In the genomic region with DNA sequence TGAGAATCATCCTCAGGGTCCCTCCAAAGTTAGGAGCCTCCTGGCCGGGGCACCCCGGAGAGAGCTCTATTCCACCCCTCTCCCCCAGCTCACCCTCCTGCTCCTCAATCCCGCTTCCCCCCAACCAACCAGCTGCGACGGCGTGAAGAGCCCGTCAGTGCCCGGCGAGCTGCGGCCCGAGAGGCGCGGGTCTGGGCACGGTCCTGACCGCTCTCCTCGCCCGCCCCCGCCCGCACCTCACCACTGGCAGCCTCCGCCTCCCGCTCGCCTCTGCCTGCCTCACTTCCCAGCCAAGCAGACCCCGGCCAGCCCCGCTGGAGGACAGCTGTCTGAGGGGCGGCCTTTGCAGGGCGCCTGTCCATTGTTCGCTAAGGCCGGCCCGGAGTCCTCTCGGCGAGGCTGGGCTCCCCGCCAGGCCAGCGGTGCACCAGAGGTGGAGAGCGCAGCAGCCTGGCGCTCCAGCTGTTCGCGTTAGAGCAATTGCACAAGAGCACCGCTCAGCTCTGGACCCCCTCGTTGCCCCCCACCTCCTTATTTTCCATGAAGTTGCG, we compare ENCODE assay signal across 1 cellular context.
TF ChIP-seq lines count a peak whose summit lies in the region.

No MANE protein-coding gene starts in this region.

TF ChIP-seq in HepG2, 621 proteins besides CTCF, POLR2A, EP300 and RAD21 (continued from another document and continues in another):
- TF ChIP-seq, protein P1, sequence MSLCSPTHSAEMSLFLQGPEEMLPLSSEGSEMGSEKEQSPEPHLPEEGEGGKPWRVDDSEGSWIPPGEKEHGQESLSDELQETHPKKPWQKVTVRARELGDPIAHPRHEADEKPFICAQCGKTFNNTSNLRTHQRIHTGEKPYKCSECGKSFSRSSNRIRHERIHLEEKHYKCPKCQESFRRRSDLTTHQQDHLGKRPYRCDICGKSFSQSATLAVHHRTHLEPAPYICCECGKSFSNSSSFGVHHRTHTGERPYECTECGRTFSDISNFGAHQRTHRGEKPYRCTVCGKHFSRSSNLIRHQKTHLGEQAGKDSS (CRISPR knock-in tag; IDR thresholded peaks at IDR 0.05; ENCODE audit: borderline replicate concordance, low read depth) = no peak
- TF ChIP-seq JDP2 (CRISPR knock-in tag; IDR thresholded peaks at IDR 0.05; ENCODE audit: borderline replicate concordance) = no peak
- no peak for TF ChIP-seq SMARCE1 (IDR thresholded peaks at IDR 0.05; ENCODE audit: borderline replicate concordance)
- TF ChIP-seq, protein P2, sequence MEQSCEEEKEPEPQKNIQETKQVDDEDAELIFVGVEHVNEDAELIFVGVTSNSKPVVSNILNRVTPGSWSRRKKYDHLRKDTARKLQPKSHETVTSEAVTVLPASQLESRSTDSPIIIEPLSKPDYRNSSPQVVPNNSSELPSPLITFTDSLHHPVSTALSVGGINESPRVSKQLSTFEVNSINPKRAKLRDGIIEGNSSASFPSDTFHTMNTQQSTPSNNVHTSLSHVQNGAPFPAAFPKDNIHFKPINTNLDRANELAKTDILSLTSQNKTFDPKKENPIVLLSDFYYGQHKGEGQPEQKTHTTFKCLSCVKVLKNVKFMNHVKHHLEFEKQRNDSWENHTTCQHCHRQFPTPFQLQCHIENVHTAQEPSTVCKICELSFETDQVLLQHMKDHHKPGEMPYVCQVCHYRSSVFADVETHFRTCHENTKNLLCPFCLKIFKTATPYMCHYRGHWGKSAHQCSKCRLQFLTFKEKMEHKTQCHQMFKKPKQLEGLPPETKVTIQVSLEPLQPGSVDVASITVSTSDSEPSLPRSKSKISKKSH (CRISPR knock-in tag; IDR thresholded peaks at IDR 0.05; ENCODE audit: borderline replicate concordance) = no peak
- TF ChIP-seq ZNF788 (CRISPR knock-in tag; IDR thresholded peaks at IDR 0.05; ENCODE audit: borderline replicate concordance) = 0 out of 2 replicates have a peak, but pooled peaks have one; percentile 25
- peak; percentile 82 for TF ChIP-seq HNRNPK (IDR thresholded peaks at IDR 0.05; ENCODE audit: low read depth, low read length, poor library complexity, severe bottlenecking)
- TF ChIP-seq ZNF761 (CRISPR knock-in tag; conservative IDR thresholded peaks at IDR 0.05) = no peak
- TF ChIP-seq MYNN (CRISPR knock-in tag; IDR thresholded peaks at IDR 0.05; ENCODE audit: low read depth) = no peak
- no peak for TF ChIP-seq SOX13 (IDR thresholded peaks at IDR 0.05)
- 0 out of 4 replicates have a peak, but pooled peaks of 1 of the 2 experiments have one; percentile 14 for TF ChIP-seq SOX13 (CRISPR knock-in tag; conservative IDR thresholded peaks at IDR 0.05 in 1 of 2, IDR thresholded peaks at IDR 0.05 in 1 of 2)
- TF ChIP-seq, protein P3, sequence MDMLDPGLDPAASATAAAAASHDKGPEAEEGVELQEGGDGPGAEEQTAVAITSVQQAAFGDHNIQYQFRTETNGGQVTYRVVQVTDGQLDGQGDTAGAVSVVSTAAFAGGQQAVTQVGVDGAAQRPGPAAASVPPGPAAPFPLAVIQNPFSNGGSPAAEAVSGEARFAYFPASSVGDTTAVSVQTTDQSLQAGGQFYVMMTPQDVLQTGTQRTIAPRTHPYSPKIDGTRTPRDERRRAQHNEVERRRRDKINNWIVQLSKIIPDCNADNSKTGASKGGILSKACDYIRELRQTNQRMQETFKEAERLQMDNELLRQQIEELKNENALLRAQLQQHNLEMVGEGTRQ (IDR thresholded peaks at IDR 0.05; ENCODE audit: low read depth, low read length) = no peak
- TF ChIP-seq, protein P3 (CRISPR knock-in tag; IDR thresholded peaks at IDR 0.05; ENCODE audit: borderline replicate concordance) = no peak
- no peak for TF ChIP-seq HES4 (CRISPR knock-in tag; IDR thresholded peaks at IDR 0.05; ENCODE audit: borderline replicate concordance)
- no peak for TF ChIP-seq TSC22D2 (CRISPR knock-in tag; IDR thresholded peaks at IDR 0.05; ENCODE audit: borderline replicate concordance)
- no peak for TF ChIP-seq NFYB (CRISPR knock-in tag; IDR thresholded peaks at IDR 0.05)
- TF ChIP-seq ZFP36L2 (CRISPR knock-in tag; IDR thresholded peaks at IDR 0.05) = no peak
- peak; percentile 58; the same call in 1 of the 2 replicates for TF ChIP-seq HDAC1 (CRISPR knock-in tag; IDR thresholded peaks at IDR 0.05)
- TF ChIP-seq SNRNP70 (IDR thresholded peaks at IDR 0.05; ENCODE audit: low read depth, low read length) = no peak
- no peak for TF ChIP-seq RFXANK (CRISPR knock-in tag; IDR thresholded peaks at IDR 0.05)
- no peak for TF ChIP-seq KDM3A (CRISPR knock-in tag; IDR thresholded peaks at IDR 0.05; ENCODE audit: low read depth)
- TF ChIP-seq, protein P4, sequence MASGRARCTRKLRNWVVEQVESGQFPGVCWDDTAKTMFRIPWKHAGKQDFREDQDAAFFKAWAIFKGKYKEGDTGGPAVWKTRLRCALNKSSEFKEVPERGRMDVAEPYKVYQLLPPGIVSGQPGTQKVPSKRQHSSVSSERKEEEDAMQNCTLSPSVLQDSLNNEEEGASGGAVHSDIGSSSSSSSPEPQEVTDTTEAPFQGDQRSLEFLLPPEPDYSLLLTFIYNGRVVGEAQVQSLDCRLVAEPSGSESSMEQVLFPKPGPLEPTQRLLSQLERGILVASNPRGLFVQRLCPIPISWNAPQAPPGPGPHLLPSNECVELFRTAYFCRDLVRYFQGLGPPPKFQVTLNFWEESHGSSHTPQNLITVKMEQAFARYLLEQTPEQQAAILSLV (CRISPR knock-in tag; IDR thresholded peaks at IDR 0.05; ENCODE audit: borderline replicate concordance) = peak; percentile 67; the same call in 1 of the 2 replicates
- no peak for TF ChIP-seq ZFP82 (CRISPR knock-in tag; IDR thresholded peaks at IDR 0.05; ENCODE audit: borderline replicate concordance)
- no peak for TF ChIP-seq ZBTB7A (CRISPR knock-in tag; IDR thresholded peaks at IDR 0.05)
- TF ChIP-seq ZNF160 (CRISPR knock-in tag; IDR thresholded peaks at IDR 0.05) = peak; percentile 33; the same call in 1 of the 2 replicates
- TF ChIP-seq, protein P5, sequence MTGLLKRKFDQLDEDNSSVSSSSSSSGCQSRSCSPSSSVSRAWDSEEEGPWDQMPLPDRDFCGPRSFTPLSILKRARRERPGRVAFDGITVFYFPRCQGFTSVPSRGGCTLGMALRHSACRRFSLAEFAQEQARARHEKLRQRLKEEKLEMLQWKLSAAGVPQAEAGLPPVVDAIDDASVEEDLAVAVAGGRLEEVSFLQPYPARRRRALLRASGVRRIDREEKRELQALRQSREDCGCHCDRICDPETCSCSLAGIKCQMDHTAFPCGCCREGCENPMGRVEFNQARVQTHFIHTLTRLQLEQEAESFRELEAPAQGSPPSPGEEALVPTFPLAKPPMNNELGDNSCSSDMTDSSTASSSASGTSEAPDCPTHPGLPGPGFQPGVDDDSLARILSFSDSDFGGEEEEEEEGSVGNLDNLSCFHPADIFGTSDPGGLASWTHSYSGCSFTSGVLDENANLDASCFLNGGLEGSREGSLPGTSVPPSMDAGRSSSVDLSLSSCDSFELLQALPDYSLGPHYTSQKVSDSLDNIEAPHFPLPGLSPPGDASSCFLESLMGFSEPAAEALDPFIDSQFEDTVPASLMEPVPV (CRISPR knock-in tag; IDR thresholded peaks at IDR 0.05) = no peak; the same call in 1 of the 2 replicates
- 0 out of 2 replicates have a peak, but pooled peaks have one; percentile 43 for TF ChIP-seq ZNF605 (CRISPR knock-in tag; IDR thresholded peaks at IDR 0.05)
- TF ChIP-seq, protein P6, sequence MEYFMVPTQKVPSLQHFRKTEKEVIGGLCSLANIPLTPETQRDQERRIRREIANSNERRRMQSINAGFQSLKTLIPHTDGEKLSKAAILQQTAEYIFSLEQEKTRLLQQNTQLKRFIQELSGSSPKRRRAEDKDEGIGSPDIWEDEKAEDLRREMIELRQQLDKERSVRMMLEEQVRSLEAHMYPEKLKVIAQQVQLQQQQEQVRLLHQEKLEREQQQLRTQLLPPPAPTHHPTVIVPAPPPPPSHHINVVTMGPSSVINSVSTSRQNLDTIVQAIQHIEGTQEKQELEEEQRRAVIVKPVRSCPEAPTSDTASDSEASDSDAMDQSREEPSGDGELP (IDR thresholded peaks at IDR 0.05; ENCODE audit: borderline replicate concordance, low read depth) = peak; percentile 88; the same call in 1 of the 2 replicates
- TF ChIP-seq PITX1 (CRISPR knock-in tag; IDR thresholded peaks at IDR 0.05) = no peak
- TF ChIP-seq PHB2 (IDR thresholded peaks at IDR 0.05; ENCODE audit: partially characterized antibody) = no peak
- TF ChIP-seq, protein P7, sequence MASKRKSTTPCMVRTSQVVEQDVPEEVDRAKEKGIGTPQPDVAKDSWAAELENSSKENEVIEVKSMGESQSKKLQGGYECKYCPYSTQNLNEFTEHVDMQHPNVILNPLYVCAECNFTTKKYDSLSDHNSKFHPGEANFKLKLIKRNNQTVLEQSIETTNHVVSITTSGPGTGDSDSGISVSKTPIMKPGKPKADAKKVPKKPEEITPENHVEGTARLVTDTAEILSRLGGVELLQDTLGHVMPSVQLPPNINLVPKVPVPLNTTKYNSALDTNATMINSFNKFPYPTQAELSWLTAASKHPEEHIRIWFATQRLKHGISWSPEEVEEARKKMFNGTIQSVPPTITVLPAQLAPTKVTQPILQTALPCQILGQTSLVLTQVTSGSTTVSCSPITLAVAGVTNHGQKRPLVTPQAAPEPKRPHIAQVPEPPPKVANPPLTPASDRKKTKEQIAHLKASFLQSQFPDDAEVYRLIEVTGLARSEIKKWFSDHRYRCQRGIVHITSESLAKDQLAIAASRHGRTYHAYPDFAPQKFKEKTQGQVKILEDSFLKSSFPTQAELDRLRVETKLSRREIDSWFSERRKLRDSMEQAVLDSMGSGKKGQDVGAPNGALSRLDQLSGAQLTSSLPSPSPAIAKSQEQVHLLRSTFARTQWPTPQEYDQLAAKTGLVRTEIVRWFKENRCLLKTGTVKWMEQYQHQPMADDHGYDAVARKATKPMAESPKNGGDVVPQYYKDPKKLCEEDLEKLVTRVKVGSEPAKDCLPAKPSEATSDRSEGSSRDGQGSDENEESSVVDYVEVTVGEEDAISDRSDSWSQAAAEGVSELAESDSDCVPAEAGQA (IDR thresholded peaks at IDR 0.05; ENCODE audit: low read depth) = no peak
- TF ChIP-seq, protein P7 (CRISPR knock-in tag; IDR thresholded peaks at IDR 0.05; ENCODE audit: borderline replicate concordance) = no peak
- TF ChIP-seq ZNF326 (CRISPR knock-in tag; IDR thresholded peaks at IDR 0.05; ENCODE audit: borderline replicate concordance) = no peak
- no peak for TF ChIP-seq KAT7 (CRISPR knock-in tag; IDR thresholded peaks at IDR 0.05; ENCODE audit: borderline replicate concordance)
- no peak for TF ChIP-seq ZSCAN9 (CRISPR knock-in tag; IDR thresholded peaks at IDR 0.05; ENCODE audit: borderline replicate concordance)
- no peak for TF ChIP-seq NCOA5 (CRISPR knock-in tag; IDR thresholded peaks at IDR 0.05)
- TF ChIP-seq HCFC1 (IDR thresholded peaks at IDR 0.05; ENCODE audit: low read depth, low read length) = no peak
- no peak for TF ChIP-seq ZNF12 (CRISPR knock-in tag; IDR thresholded peaks at IDR 0.05)
- 0 out of 2 replicates have a peak, but pooled peaks have one; percentile 36 for TF ChIP-seq SP4 (CRISPR knock-in tag; IDR thresholded peaks at IDR 0.05)
- TF ChIP-seq, protein P8, sequence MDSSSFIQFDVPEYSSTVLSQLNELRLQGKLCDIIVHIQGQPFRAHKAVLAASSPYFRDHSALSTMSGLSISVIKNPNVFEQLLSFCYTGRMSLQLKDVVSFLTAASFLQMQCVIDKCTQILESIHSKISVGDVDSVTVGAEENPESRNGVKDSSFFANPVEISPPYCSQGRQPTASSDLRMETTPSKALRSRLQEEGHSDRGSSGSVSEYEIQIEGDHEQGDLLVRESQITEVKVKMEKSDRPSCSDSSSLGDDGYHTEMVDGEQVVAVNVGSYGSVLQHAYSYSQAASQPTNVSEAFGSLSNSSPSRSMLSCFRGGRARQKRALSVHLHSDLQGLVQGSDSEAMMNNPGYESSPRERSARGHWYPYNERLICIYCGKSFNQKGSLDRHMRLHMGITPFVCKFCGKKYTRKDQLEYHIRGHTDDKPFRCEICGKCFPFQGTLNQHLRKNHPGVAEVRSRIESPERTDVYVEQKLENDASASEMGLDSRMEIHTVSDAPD (CRISPR knock-in tag; IDR thresholded peaks at IDR 0.05) = no peak
- TF ChIP-seq, protein P9, sequence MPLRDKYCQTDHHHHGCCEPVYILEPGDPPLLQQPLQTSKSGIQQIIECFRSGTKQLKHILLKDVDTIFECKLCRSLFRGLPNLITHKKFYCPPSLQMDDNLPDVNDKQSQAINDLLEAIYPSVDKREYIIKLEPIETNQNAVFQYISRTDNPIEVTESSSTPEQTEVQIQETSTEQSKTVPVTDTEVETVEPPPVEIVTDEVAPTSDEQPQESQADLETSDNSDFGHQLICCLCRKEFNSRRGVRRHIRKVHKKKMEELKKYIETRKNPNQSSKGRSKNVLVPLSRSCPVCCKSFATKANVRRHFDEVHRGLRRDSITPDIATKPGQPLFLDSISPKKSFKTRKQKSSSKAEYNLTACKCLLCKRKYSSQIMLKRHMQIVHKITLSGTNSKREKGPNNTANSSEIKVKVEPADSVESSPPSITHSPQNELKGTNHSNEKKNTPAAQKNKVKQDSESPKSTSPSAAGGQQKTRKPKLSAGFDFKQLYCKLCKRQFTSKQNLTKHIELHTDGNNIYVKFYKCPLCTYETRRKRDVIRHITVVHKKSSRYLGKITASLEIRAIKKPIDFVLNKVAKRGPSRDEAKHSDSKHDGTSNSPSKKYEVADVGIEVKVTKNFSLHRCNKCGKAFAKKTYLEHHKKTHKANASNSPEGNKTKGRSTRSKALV (CRISPR knock-in tag; IDR thresholded peaks at IDR 0.05) = peak; percentile 78
- peak; percentile 68; the same call in 1 of the 2 replicates for TF ChIP-seq HNRNPL (IDR thresholded peaks at IDR 0.05; ENCODE audit: low read depth, low read length)
- TF ChIP-seq ZNF446 (CRISPR knock-in tag; IDR thresholded peaks at IDR 0.05) = 0 out of 2 replicates have a peak, but pooled peaks have one; percentile 18
- no peak for TF ChIP-seq ARNTL (CRISPR knock-in tag; IDR thresholded peaks at IDR 0.05)
